ENCODE assay signal across 9 cellular contexts in the genomic region with DNA sequence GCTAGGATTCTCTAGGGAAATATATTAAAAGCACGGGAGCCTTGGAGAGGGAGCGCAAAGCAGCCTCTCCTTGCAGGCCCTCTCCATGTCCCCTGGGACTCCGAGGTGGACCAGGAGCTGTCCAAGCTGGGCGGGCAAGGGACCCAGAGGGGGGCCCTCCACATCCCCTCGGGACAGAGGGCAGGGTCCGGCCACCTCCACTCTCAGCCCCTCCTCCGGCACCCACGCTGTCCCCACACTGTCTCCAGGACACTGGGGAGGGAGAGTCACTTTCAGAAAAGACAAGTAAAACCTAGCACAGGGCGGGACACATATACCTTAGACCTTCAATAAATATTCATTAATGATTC.
A peak's percentile ranks its signal among the peaks of the same experiment; 100 is the strongest.
DNase-seq lines count a peak whose midpoint lies in the region; ATAC-seq and TF ChIP-seq lines count a peak whose summit lies in the region.
"Had no signal": no experiment of that assay in that cellular context is flagged by ENCODE, and none has a peak within 500 bp of the region (broad histone marks: within the 10 kb centered on the region; RNA-seq: fewer than 3 reads in every experiment).

No MANE protein-coding gene starts in this region.

- H3K9me3 ChIP-seq in smooth muscle cell (replicated peaks; ENCODE audit: low read depth), result no peaks in the 10 kb centered on the region

- H3K4me1 ChIP-seq in smooth muscle cell (ENCODE audit: low read depth), result peaks cover 10% of the 10 kb centered on the region

- CTCF ChIA-PET in MCF 10A (lab: Yijun Ruan, JAX), result interaction anchor here (1.2 kb wide), 1 partner anchor 16 kb away, joined by 3 read pairs; no protein-coding TSS in a partner anchor

- TF ChIP-seq CTCF in HFF-Myc (IDR thresholded peaks at IDR 0.05; ENCODE audit: low read depth, low read length, missing control alignments) (no peak), MCF 10A (IDR thresholded peaks at IDR 0.05; ENCODE audit: unreplicated experiment) (no peak), kidney epithelial cell (IDR thresholded peaks at IDR 0.05; ENCODE audit: insufficient read depth, low read length, poor library complexity, severe bottlenecking) (no peak), smooth muscle cell (IDR thresholded peaks at IDR 0.05; ENCODE audit: borderline replicate concordance, insufficient read depth, poor library complexity, severe bottlenecking) (no peak)

- no peaks in the 10 kb centered on the region for H4K20me1 ChIP-seq in smooth muscle cell (ENCODE audit: low read depth)

- H3K9ac ChIP-seq in smooth muscle cell (ENCODE audit: low read depth), result no peak overlapping the region

- no peaks in the 10 kb centered on the region for H3K9me3 Mint-ChIP-seq in MCF 10A (ENCODE audit: unreplicated experiment)

- peak overlapping the region; percentile 50 for H3K4me3 ChIP-seq in HFF-Myc (replicated peaks; ENCODE audit: low read depth, low read length)
- H3K4me3 ChIP-seq in kidney epithelial cell (ENCODE audit: low read depth, low read length), result peak overlapping the region; percentile 42
- H3K4me3 ChIP-seq in smooth muscle cell, result peak overlapping the region; percentile 65

- ATAC-seq in GM19463 (IDR thresholded peaks at IDR 0.05; ENCODE audit: unreplicated experiment), result no peak
- ATAC-seq: effector memory CD8-positive, alpha-beta T cell had no signal

- no peak overlapping the region for H3K27ac Mint-ChIP-seq in MCF 10A (ENCODE audit: low read depth, unreplicated experiment)
- H3K27ac Mint-ChIP-seq: effector memory CD8-positive, alpha-beta T cell had no signal

- BruUV-seq in MCF 10A (replicated peaks; lab: Mats Ljungman, UMichigan), result no TSS peak

- peak overlapping the region; percentile 100 for H3K4me2 ChIP-seq in smooth muscle cell

- peak overlapping the region; percentile 73 for H3K4me3 Mint-ChIP-seq in MCF 10A (ENCODE audit: unreplicated experiment)

- 40% methylated on average over 9 of the region's 9 CpGs for WGBS in smooth muscle cell (ENCODE audit: low lambda C conversion rate)

- peaks cover 38% of the 10 kb centered on the region for H3K27me3 Mint-ChIP-seq in MCF 10A (ENCODE audit: insufficient read depth, unreplicated experiment)

- H2AFZ ChIP-seq in smooth muscle cell (ENCODE audit: low read depth), result peak overlapping the region; percentile 95

- H3F3A ChIP-seq in smooth muscle cell (ENCODE audit: low read depth), result no peaks in the 10 kb centered on the region

- H3K27me3 ChIP-seq in kidney epithelial cell (ENCODE audit: control insufficient read depth, insufficient read depth, low read length) (peaks cover 18% of the 10 kb centered on the region), smooth muscle cell (ENCODE audit: low read depth) (peaks cover 10% of the 10 kb centered on the region)

- H3K36me3 Mint-ChIP-seq in MCF 10A (ENCODE audit: insufficient read depth, unreplicated experiment), result no peaks in the 10 kb centered on the region

- intact Hi-C loops in MCF 10A (cut with micrococcal nuclease), result no loop called here

- H3K36me3 ChIP-seq in kidney epithelial cell (ENCODE audit: control insufficient read depth, insufficient read depth, low read length), result no peaks in the 10 kb centered on the region
- H3K36me3 ChIP-seq in smooth muscle cell (ENCODE audit: low read depth), result no peaks in the 10 kb centered on the region

- H3K27ac ChIP-seq in smooth muscle cell (ENCODE audit: low read depth), result no peak overlapping the region

- DNase-seq in HFF-Myc (ENCODE audit: extremely low read depth, low read depth), result no peak
- no peak for DNase-seq in MCF 10A (ENCODE audit: unreplicated experiment)
- no peak for DNase-seq in kidney epithelial cell (ENCODE audit: low read depth)
- no peak for DNase-seq in smooth muscle cell (lab: John Stamatoyannopoulos, UW; ENCODE audit: unreplicated experiment)
- no peak for DNase-seq in activated CD4-positive, CD25-positive, alpha-beta regulatory T cell treated with anti-CD3 and anti-CD28 coated beads, Interleukin-2, amount 50 U/mL, for 72 hours
- no peak for DNase-seq in NCI-H69 (lab: John Stamatoyannopoulos, UW)
- DNase-seq in activated naive CD4-positive, alpha-beta T cell treated with Interleukin-2 at 50 U/mL for 16 hours, result no peak
- DNase-seq: effector memory CD8-positive, alpha-beta T cell had no signal

- POLR2A ChIA-PET in MCF 10A (lab: Yijun Ruan, JAX), result no interaction called here

- H3K4me1 Mint-ChIP-seq in MCF 10A (ENCODE audit: insufficient read depth, unreplicated experiment), result peaks cover 26% of the 10 kb centered on the region

- H3K79me2 ChIP-seq in smooth muscle cell (ENCODE audit: low read depth), result no peaks in the 10 kb centered on the region
